ENCODE assay signal across 8 cellular contexts in genomic region chr22:22516992-22517391, GRCh38.
"Had no signal": no experiment of that assay in that cellular context is flagged by ENCODE, and none has a peak within 500 bp of the region (broad histone marks: within the 10 kb centered on the region; RNA-seq: fewer than 3 reads in every experiment).

No MANE protein-coding gene starts in this region.

- FAIRE-seq: G401.6, GM12878, GM12891, GM12892, GM18507, GM19239 had no signal

- DNase-seq: GDM1, GF-D8 had no signal

- H3K4me3 ChIP-seq: GM12878 had no signal

- ATAC-seq: GM12878 had no signal
